In the genomic region with DNA sequence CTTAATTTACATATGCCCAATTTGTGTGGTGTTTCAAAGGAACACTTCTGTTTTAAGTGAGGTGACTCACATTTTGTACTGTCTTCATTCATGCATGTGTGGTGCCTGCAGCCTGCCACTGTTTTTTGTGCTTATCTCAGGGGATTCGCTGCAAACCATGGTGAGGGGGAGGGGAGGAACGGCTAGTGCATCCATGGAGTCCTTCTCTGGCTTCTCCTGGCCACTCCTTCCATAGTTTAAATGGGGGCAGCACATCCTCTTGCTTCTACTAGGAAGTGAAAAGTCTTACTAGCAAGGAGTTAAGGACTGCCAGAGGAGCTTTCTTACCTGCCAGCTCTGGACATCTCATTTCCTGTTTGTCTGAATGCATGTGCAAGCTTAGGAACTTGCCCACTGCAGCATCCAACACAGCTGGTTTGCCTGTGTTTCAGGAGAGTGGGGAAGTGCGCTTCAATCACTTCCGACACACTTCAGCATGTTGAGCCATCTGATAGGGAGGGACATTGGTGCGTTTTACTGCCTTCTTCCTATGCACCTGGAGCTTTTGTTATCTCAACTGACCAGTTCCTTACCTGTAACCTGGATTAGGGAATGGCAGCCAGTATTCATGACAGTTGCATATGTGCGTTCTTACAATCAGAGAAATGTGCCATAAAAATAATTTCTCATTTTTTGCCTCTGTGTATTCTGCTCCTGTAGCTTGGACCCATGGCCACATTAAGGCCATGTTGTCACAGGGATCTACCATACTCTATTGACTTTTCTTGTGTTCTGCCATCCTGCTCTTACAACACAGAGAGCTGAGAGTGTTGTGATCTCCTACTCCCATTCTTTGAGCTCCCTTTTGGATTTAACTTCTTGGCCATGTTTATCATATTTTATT, we compare ENCODE assay signal across 8 cellular contexts.
DNase-seq lines count a peak whose midpoint lies in the region; ATAC-seq and TF ChIP-seq lines count a peak whose summit lies in the region.

No MANE protein-coding gene starts in this region.

- no peak for TF ChIP-seq CTCF in GM13977 (IDR thresholded peaks at IDR 0.05; ENCODE audit: extremely low read depth, insufficient read depth, missing control alignments)
- no peak for TF ChIP-seq CTCF in gastrocnemius medialis (IDR thresholded peaks at IDR 0.05 in 4 of 5, conservative IDR thresholded peaks at IDR 0.05 in 1 of 5)

- no peak overlapping the region for H3K27ac ChIP-seq in gastrocnemius medialis

- peaks cover 37 to 53% of the 10 kb centered on the region in 2 donors for H3K4me1 ChIP-seq in gastrocnemius medialis

- no peak for TF ChIP-seq POLR2A in gastrocnemius medialis (IDR thresholded peaks at IDR 0.05)

- peak; percentile 40 for DNase-seq in GM13977 (ENCODE audit: low spot score)
- DNase-seq in astrocyte of the hippocampus (ENCODE audit: low read depth, low spot score), result peak; percentile 63
- peak; percentile 17 for DNase-seq in stimulated activated naive CD8-positive, alpha-beta T cell treated with anti-CD3 and anti-CD28 coated beads, Interleukin-15, Interleukin-2, amounts not matched to agents 100 U/mL and 50 U/mL, for 24 hours
- DNase-seq in AG08396 (ENCODE audit: low spot score), result no peak
- no peak for DNase-seq in gastrocnemius medialis
- no peak for DNase-seq in activated effector memory CD4-positive, alpha-beta T cell treated with Interleukin-2 at 50 U/mL for 16 hours

- intact Hi-C loops in gastrocnemius medialis (cut with DNase I; ENCODE audit: low total_unique reads), result no loop called here

- peak; percentile 73 for ATAC-seq in GM21381 (IDR thresholded peaks at IDR 0.05; ENCODE audit: unreplicated experiment)
- ATAC-seq in HG03558 (IDR thresholded peaks at IDR 0.05; ENCODE audit: extremely low read depth, unreplicated experiment), result peak; percentile 58
- no peak for ATAC-seq in stimulated activated naive CD8-positive, alpha-beta T cell treated with anti-CD3 and anti-CD28 coated beads, Interleukin-15, Interleukin-2, amounts not matched to agents 100 U/mL and 50 U/mL, for 24 hours
- no peak for ATAC-seq in gastrocnemius medialis

- no peaks in the 10 kb centered on the region for H3K9me3 ChIP-seq in gastrocnemius medialis

- no peak overlapping the region for H3K4me3 ChIP-seq in gastrocnemius medialis

- in situ Hi-C loops in GM13977 (cut with MboI; ENCODE audit: low pct_unique_long_range_greater_than_20kb, low sequenced_read_pairs, unreplicated experiment), result no loop called here
- in situ Hi-C loops in gastrocnemius medialis (cut with MboI; ENCODE audit: low sequenced_read_pairs in 4 of 4), result no loop called here

- no peaks in the 10 kb centered on the region for H3K27me3 ChIP-seq in gastrocnemius medialis

- no peaks in the 10 kb centered on the region for H3K36me3 ChIP-seq in gastrocnemius medialis

Comparison
In these comparisons a context has a peak if more than half of its experiments do, and no peak if none do; other contexts are left out.
1. DNase-seq: peak in GM13977 (single experiment), astrocyte of the hippocampus (single experiment) and stimulated activated naive CD8-positive, alpha-beta T cell treated with anti-CD3 and anti-CD28 coated beads, Interleukin-15, Interleukin-2, amounts not matched to agents 100 U/mL and 50 U/mL, for 24 hours (single experiment); none in AG08396 (single experiment), gastrocnemius medialis (0 of 2) and activated effector memory CD4-positive, alpha-beta T cell treated with Interleukin-2 at 50 U/mL for 16 hours (single experiment).
2. ATAC-seq: peak in GM21381 (single experiment) and HG03558 (single experiment); none in stimulated activated naive CD8-positive, alpha-beta T cell treated with anti-CD3 and anti-CD28 coated beads, Interleukin-15, Interleukin-2, amounts not matched to agents 100 U/mL and 50 U/mL, for 24 hours (single experiment) and gastrocnemius medialis (0 of 2).